In genomic region chr14:68941820-68942219, GRCh38 we compare ENCODE assay signal across 10 cellular contexts. TPM values are rescaled to one million over a fixed set of nuclear protein-coding genes. Genes with fewer than 3 reads are reported as not detected.
DNase-seq lines count a peak whose midpoint lies in the region; ATAC-seq and TF ChIP-seq lines count a peak whose summit lies in the region.
"Had no signal": no experiment of that assay in that cellular context is flagged by ENCODE, and none has a peak within 500 bp of the region (broad histone marks: within the 10 kb centered on the region; RNA-seq: fewer than 3 reads in every experiment).

No MANE protein-coding gene starts in this region.

- H3K36me3 Mint-ChIP-seq in MCF 10A (ENCODE audit: insufficient read depth, unreplicated experiment) = peaks cover 10% of the 10 kb centered on the region

- no peak for TF ChIP-seq POLR2A in uterus (IDR thresholded peaks at IDR 0.05)
- no peak for TF ChIP-seq POLR2A in GM18505 (IDR thresholded peaks at IDR 0.05; ENCODE audit: borderline replicate concordance, extremely low read depth, insufficient read depth, insufficient read length)

- intact Hi-C loops in MCF 10A (cut with micrococcal nuclease) = no loop called here
- intact Hi-C loops in uterus (cut with DNase I; ENCODE audit: low total_unique reads) = loop anchor here (5.0 kb wide), 1 partner anchor 35 kb away; the partner anchor contains the start of gene ACTN1

- TF ChIP-seq CTCF in MCF 10A (IDR thresholded peaks at IDR 0.05; ENCODE audit: unreplicated experiment) (peak; percentile 33), uterus (IDR thresholded peaks at IDR 0.05) (peak in 3 of 4 experiments; percentile 2 to 28 (median 13))

- peak overlapping the region; percentile 66 for H3K27ac Mint-ChIP-seq in MCF 10A (ENCODE audit: low read depth, unreplicated experiment)

- no TSS peak for BruUV-seq in MCF 10A (replicated peaks; lab: Mats Ljungman, UMichigan)

- no peaks in the 10 kb centered on the region for H3K36me3 ChIP-seq in uterus

- no peak overlapping the region for H3K4me3 ChIP-seq in uterus

- no peaks in the 10 kb centered on the region for H3K27me3 Mint-ChIP-seq in MCF 10A (ENCODE audit: insufficient read depth, unreplicated experiment)

- no peaks in the 10 kb centered on the region for H3K9me3 Mint-ChIP-seq in MCF 10A (ENCODE audit: unreplicated experiment)

- no peak for ATAC-seq in GM18505 (IDR thresholded peaks at IDR 0.05; ENCODE audit: unreplicated experiment)

- CTCF ChIA-PET in MCF 10A (lab: Yijun Ruan, JAX) = interaction anchor here (0.8 to 7.2 kb wide), 9 partner anchors 11 to 166 kb away, joined by 3 to 53 read pairs (median 4); no protein-coding TSS in a partner anchor

- DNase-seq in DMS 273 (lab: John Stamatoyannopoulos, UW; ENCODE audit: unreplicated experiment) (peak; percentile 11), DMS 273 treated with DMSO at 0.1 percent for 48 hours (lab: John Stamatoyannopoulos, UW) (no peak), MCF 10A (ENCODE audit: unreplicated experiment) (peak; percentile 96), iPS-NIHi7 (ENCODE audit: extremely low spot score) (peak; percentile 81), uterus (peak in 1 of 2 donors; percentile 55), DMS79 (lab: John Stamatoyannopoulos, UW) (no peak), SIG-M5 (lab: John Stamatoyannopoulos, UW) (no peak)
- DNase-seq: activated CD8-positive, alpha-beta memory T cell treated with anti-CD3 and anti-CD28 coated beads, Interleukin-2, amount 50 U/mL, for 4 hours had no signal

- H3K27me3 ChIP-seq in uterus = no peaks in the 10 kb centered on the region

- H3K27ac ChIP-seq in uterus = peak overlapping the region; percentile 93 to 95
- H3K27ac ChIP-seq: HL-60 had no signal

- H3K4me3 Mint-ChIP-seq in MCF 10A (ENCODE audit: unreplicated experiment) = no peak overlapping the region

- POLR2A ChIA-PET in MCF 10A (lab: Yijun Ruan, JAX) = interaction anchor here (0.5 to 5.3 kb wide), 8 partner anchors 10 to 211 kb away, joined by 4 to 40 read pairs (median 6); partner anchors contain the start of genes ACTN1 and DCAF5

- no peaks in the 10 kb centered on the region for H3K9me3 ChIP-seq in uterus

- peaks cover 73% of the 10 kb centered on the region for H3K4me1 Mint-ChIP-seq in MCF 10A (ENCODE audit: insufficient read depth, unreplicated experiment)

- peaks cover 22 to 37% of the 10 kb centered on the region in 2 donors for H3K4me1 ChIP-seq in uterus

RNA-seq across cellular contexts. Expression of gene ACTN1, which starts 37.3 kb away (rescaled TPM):
- total RNA-seq in MCF 10A (2022) = 239 and 312 TPM in 2 replicates
- 100 to 1,000 TPM; 147 to 538 (median 343) TPM for total RNA-seq in uterus

Comparison
In these comparisons a context has a peak if more than half of its experiments do, and no peak if none do; other contexts are left out.
1. DNase-seq: peak in DMS 273 (single experiment), MCF 10A (single experiment) and iPS-NIHi7 (single experiment); none in DMS 273 treated with DMSO at 0.1 percent for 48 hours (single experiment), DMS79 (single experiment) and SIG-M5 (single experiment).